ENCODE assay signal across 1 cellular context in the genomic region with DNA sequence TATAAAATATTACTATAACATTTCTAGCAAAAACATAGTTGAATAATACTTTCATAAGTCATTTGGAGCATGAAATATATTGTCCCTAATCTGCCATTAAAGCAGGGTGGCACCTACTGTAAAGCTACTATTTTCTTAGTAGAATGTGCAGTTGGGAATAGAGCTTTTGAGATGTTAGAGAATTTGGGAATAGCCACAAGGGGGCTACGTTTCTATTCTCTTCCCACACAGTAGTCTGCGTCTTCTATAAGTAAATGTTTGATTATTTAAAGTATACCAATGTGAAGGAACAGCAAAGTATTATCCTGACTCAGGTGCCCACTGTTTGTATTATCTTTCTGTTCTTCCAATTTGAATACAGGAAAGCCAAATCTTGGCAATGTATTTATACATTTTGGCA.
TF ChIP-seq lines count a peak whose summit lies in the region.

No MANE protein-coding gene starts in this region.

TF ChIP-seq in SK-N-SH, 30 proteins besides CTCF, POLR2A, EP300 and RAD21 (continued from another document):
- TF ChIP-seq, protein P1, sequence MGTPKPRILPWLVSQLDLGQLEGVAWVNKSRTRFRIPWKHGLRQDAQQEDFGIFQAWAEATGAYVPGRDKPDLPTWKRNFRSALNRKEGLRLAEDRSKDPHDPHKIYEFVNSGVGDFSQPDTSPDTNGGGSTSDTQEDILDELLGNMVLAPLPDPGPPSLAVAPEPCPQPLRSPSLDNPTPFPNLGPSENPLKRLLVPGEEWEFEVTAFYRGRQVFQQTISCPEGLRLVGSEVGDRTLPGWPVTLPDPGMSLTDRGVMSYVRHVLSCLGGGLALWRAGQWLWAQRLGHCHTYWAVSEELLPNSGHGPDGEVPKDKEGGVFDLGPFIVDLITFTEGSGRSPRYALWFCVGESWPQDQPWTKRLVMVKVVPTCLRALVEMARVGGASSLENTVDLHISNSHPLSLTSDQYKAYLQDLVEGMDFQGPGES (IDR thresholded peaks at IDR 0.05; ENCODE audit: low read depth, low read length) = no peak
- TF ChIP-seq POLR2AphosphoS5 (IDR thresholded peaks at IDR 0.05; ENCODE audit: low read depth, low read length) = no peak
